3 cellular contexts compared by ENCODE assay signal in genomic region chr3:64514889-64515288, GRCh38.
A peak's percentile ranks its signal among the peaks of the same experiment; 100 is the strongest.
TF ChIP-seq lines count a peak whose summit lies in the region.

No MANE protein-coding gene starts in this region.

TF ChIP-seq in A549, 52 proteins besides CTCF, POLR2A, EP300 and RAD21 (continued from another document):
- TF ChIP-seq, protein P1, sequence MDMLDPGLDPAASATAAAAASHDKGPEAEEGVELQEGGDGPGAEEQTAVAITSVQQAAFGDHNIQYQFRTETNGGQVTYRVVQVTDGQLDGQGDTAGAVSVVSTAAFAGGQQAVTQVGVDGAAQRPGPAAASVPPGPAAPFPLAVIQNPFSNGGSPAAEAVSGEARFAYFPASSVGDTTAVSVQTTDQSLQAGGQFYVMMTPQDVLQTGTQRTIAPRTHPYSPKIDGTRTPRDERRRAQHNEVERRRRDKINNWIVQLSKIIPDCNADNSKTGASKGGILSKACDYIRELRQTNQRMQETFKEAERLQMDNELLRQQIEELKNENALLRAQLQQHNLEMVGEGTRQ (IDR thresholded peaks at IDR 0.05) = peak; percentile 47
TF ChIP-seq in A549: peak in this region for 1.

TF ChIP-seq in Ishikawa, 13 proteins besides CTCF, POLR2A, EP300 and RAD21 (continued from another document):
- TF ChIP-seq, protein P2, sequence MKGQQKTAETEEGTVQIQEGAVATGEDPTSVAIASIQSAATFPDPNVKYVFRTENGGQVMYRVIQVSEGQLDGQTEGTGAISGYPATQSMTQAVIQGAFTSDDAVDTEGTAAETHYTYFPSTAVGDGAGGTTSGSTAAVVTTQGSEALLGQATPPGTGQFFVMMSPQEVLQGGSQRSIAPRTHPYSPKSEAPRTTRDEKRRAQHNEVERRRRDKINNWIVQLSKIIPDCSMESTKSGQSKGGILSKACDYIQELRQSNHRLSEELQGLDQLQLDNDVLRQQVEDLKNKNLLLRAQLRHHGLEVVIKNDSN (IDR thresholded peaks at IDR 0.05) = peak; percentile 63
- TF ChIP-seq NFIC (IDR thresholded peaks at IDR 0.05) = no peak

TF ChIP-seq in H1, 55 proteins besides CTCF, POLR2A, EP300 and RAD21 (continued from another document):
- TF ChIP-seq HDAC2 (IDR thresholded peaks at IDR 0.05; ENCODE audit: borderline replicate concordance in 1 of 2, low read depth in 2 of 2, low read length in 2 of 2) (no peak), KDM5A (IDR thresholded peaks at IDR 0.05; ENCODE audit: low read length) (no peak), ASH2L (IDR thresholded peaks at IDR 0.05; ENCODE audit: low read length) (no peak), BRCA1 (IDR thresholded peaks at IDR 0.05; ENCODE audit: low read depth, low read length) (no peak), SAP30 (IDR thresholded peaks at IDR 0.05; ENCODE audit: insufficient read depth, insufficient replicate concordance, low read length) (no peak), TAF1 (IDR thresholded peaks at IDR 0.05; ENCODE audit: low read depth, low read length) (no peak)
- TF ChIP-seq, protein P1 (IDR thresholded peaks at IDR 0.05; ENCODE audit: low read length) = no peak
TF ChIP-seq in H1: peak in this region for 0.
